ENCODE assay signal across 11 cellular contexts in genomic region chr9:34084562-34084961, GRCh38. TPM values are rescaled to one million over a fixed set of nuclear protein-coding genes. Genes with fewer than 3 reads are reported as not detected.
DNase-seq lines count a peak whose midpoint lies in the region; ATAC-seq and TF ChIP-seq lines count a peak whose summit lies in the region.
"Had no signal": no experiment of that assay in that cellular context is flagged by ENCODE, and none has a peak within 500 bp of the region (broad histone marks: within the 10 kb centered on the region; RNA-seq: fewer than 3 reads in every experiment).

No MANE protein-coding gene starts in this region.

- H3K4me1 Mint-ChIP-seq in effector memory CD8-positive, alpha-beta T cell (ENCODE audit: low read depth in 2 of 2): no peaks in the 10 kb centered on the region

- H2AFZ ChIP-seq in OCI-LY1 (ENCODE audit: low read length): no peak overlapping the region

- H3K36me3 ChIP-seq in OCI-LY1 (ENCODE audit: insufficient read depth, low read length): peaks cover 45% of the 10 kb centered on the region

- no peaks in the 10 kb centered on the region for H3F3A ChIP-seq in OCI-LY1 (ENCODE audit: insufficient read depth, low read length)

- no peak for ATAC-seq in effector memory CD8-positive, alpha-beta T cell (replicated peaks)
- ATAC-seq in GM19351 (IDR thresholded peaks at IDR 0.05; ENCODE audit: unreplicated experiment): no peak
- ATAC-seq: PC-3 had no signal

- H3K36me3 Mint-ChIP-seq in effector memory CD8-positive, alpha-beta T cell (ENCODE audit: insufficient read depth): peaks cover 46% of the 10 kb centered on the region

- H3K27me3 ChIP-seq in OCI-LY1 (ENCODE audit: insufficient read depth, low read length): no peaks in the 10 kb centered on the region
- H3K27me3 ChIP-seq: pancreas had no signal

- peak overlapping the region; percentile 4 to 61 for H3K27ac Mint-ChIP-seq in effector memory CD8-positive, alpha-beta T cell

- no peaks in the 10 kb centered on the region for H3K9me2 ChIP-seq in OCI-LY1 (ENCODE audit: low read depth, low read length)

- H3K9me3 Mint-ChIP-seq in effector memory CD8-positive, alpha-beta T cell: no peaks in the 10 kb centered on the region

- DNase-seq in effector memory CD8-positive, alpha-beta T cell: no peak
- DNase-seq in mucosa of gallbladder (ENCODE audit: low spot score) (peak; percentile 10), superior temporal gyrus (ENCODE audit: extremely low spot score) (peak; percentile 79), GDM1 (lab: John Stamatoyannopoulos, UW) (no peak), iPS-NIHi7 (ENCODE audit: extremely low spot score) (no peak)
- no peak for DNase-seq in central memory CD4-positive, alpha-beta T cell
- DNase-seq: NCI-H1417 treated with DMSO at 0.1 percent for 48 hours, pancreas, PC-3 had no signal

- H3K27me3 Mint-ChIP-seq in effector memory CD8-positive, alpha-beta T cell: no peaks in the 10 kb centered on the region

- peak overlapping the region; percentile 47 for H3K27ac ChIP-seq in OCI-LY1 (ENCODE audit: low read depth, low read length, poor library complexity, severe bottlenecking)
- H3K27ac ChIP-seq: pancreas had no signal

- no peaks in the 10 kb centered on the region for H3K9me3 ChIP-seq in OCI-LY1 (ENCODE audit: low read length)
- H3K9me3 ChIP-seq: pancreas had no signal

- H3K4me3 ChIP-seq in OCI-LY1 (ENCODE audit: low read depth, low read length, poor library complexity, severe bottlenecking): no peak overlapping the region
- H3K4me3 ChIP-seq: pancreas had no signal

- H3K4me3 Mint-ChIP-seq in effector memory CD8-positive, alpha-beta T cell: no peak overlapping the region

- H3K4me2 ChIP-seq in OCI-LY1 (ENCODE audit: low read length): no peak overlapping the region

- H4K20me1 ChIP-seq in OCI-LY1 (ENCODE audit: insufficient read depth, low read length): no peaks in the 10 kb centered on the region

- peaks cover 18% of the 10 kb centered on the region for H3K4me1 ChIP-seq in OCI-LY1 (ENCODE audit: insufficient read depth, low read length, severe bottlenecking)
- H3K4me1 ChIP-seq: pancreas had no signal

- TF ChIP-seq CTCF in OCI-LY1 (IDR thresholded peaks at IDR 0.05; ENCODE audit: low read length): no peak

- no peaks in the 10 kb centered on the region for H3K79me2 ChIP-seq in OCI-LY1 (ENCODE audit: insufficient read depth, low read length)

- no peak overlapping the region for H3K9ac ChIP-seq in OCI-LY1 (ENCODE audit: low read length)

RNA-seq across cellular contexts. Expression of gene UBAP2, which starts 35.9 kb away (rescaled TPM):
- 34.3 TPM for total RNA-seq in mucosa of gallbladder

RNA-seq across cellular contexts. Expression of gene DCAF12, which starts 41.9 kb away (rescaled TPM):
- 33.7 TPM for total RNA-seq in mucosa of gallbladder

Comparison
In these comparisons a context has a peak if more than half of its experiments do, and no peak if none do; other contexts are left out.
1. DNase-seq: peak in mucosa of gallbladder (single experiment) and superior temporal gyrus (single experiment); none in effector memory CD8-positive, alpha-beta T cell (0 of 3), GDM1 (single experiment), iPS-NIHi7 (single experiment) and central memory CD4-positive, alpha-beta T cell (single experiment).